In the genomic region with DNA sequence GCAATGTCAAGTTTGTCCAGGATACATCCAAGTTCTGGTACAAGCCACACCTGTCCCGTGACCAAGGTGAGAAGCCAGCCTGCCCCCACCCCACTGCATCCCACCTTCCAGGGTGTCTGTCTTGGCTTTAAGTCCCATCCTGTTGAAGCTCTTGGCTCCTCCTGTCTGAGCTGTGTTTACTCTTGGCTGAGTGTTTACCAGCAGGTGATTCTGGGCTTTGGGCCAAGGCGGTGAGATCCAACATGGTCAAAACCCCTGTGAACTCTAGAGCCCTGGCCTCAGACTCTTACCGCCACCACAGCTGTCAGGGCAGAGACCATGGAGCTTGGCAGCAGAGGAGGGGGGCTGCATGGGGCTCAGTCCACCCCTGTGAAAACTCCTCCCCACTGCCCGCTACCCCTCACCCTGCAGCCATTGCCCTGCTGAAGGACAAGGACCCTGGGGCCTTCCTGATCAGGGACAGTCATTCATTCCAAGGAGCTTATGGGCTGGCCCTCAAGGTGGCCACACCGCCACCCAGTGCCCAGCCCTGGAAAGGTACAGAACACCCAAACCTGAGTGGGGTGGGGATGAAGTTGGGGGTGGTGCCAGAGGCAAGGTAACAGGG, we compare ENCODE assay signal across 9 cellular contexts. TPM values are rescaled to one million over a fixed set of nuclear protein-coding genes. Genes with fewer than 3 reads are reported as not detected.
DNase-seq lines count a peak whose midpoint lies in the region; ATAC-seq, FAIRE-seq and TF ChIP-seq lines count a peak whose summit lies in the region.
"Had no signal": no experiment of that assay in that cellular context is flagged by ENCODE, and none has a peak within 500 bp of the region (broad histone marks: within the 10 kb centered on the region; RNA-seq: fewer than 3 reads in every experiment).

No MANE protein-coding gene starts in this region.

- CTCF ChIA-PET in K562 (lab: Yijun Ruan, JAX; ENCODE audit: low intra/inter-chr PET ratio) = no interaction called here
- CTCF ChIA-PET in activated naive CD4-positive, alpha-beta T cell treated with anti-CD3 and anti-CD28 coated beads for 36 hours (lab: Charles Lee) = interaction anchor here (0.8 to 2.1 kb wide), 6 partner anchors 8 to 151 kb away, joined by 3 to 9 read pairs (median 4); a partner anchor contains a TSS

- in situ Hi-C loops in K562 (cut with MboI) = loop anchor here (10.0 kb wide), 1 partner anchor 143 kb away; a partner anchor contains a TSS

- ATAC-seq in K562 (peak; percentile 81), GM21529 (IDR thresholded peaks at IDR 0.05; ENCODE audit: unreplicated experiment) (no peak), GM19467 (IDR thresholded peaks at IDR 0.05; ENCODE audit: unreplicated experiment) (no peak)

- H3K9ac ChIP-seq in K562 (ENCODE audit: insufficient read depth in 1 of 2, low read depth in 2 of 2, low read length in 2 of 2) = peak overlapping the region in 1 of 2 experiments; percentile 66; a peak in 1 of 4 replicates

- no TSS peak for BruUV-seq in K562 (replicated peaks; lab: Mats Ljungman, UMichigan)

- no peak for TF ChIP-seq POLR2A in K562 (conservative IDR thresholded peaks at IDR 0.05)

- H3K4me3 Mint-ChIP-seq in mesothelial cell of epicardium = no peak overlapping the region
- H3K4me3 Mint-ChIP-seq in activated naive CD4-positive, alpha-beta T cell treated with anti-CD3 and anti-CD28 coated beads for 36 hours = no peak overlapping the region
- H3K4me3 Mint-ChIP-seq: activated naive CD8-positive, alpha-beta T cell had no signal

- POLR2A ChIA-PET in K562 (lab: Yijun Ruan, JAX) = interaction anchor here (0.6 to 1.0 kb wide), 3 partner anchors 10 to 238 kb away, joined by 3 to 4 read pairs (median 3); a partner anchor contains a TSS

- H3K36me3 ChIP-seq in K562 (ENCODE audit: control insufficient read depth, insufficient read depth, low read length) = peaks cover 6% of the 10 kb centered on the region; the same call in 2 of the 3 replicates

- H3K9me3 ChIP-seq in K562 (replicated peaks; ENCODE audit: control insufficient read depth, insufficient read depth, low read depth, low read length) = no peaks in the 10 kb centered on the region

- DNase-seq in D721Med (ENCODE audit: insufficient read length, low spot score) (no peak), NCI-H1105 treated with DMSO at 0.1 percent for 48 hours (lab: John Stamatoyannopoulos, UW) (peak; percentile 88), K562 (ENCODE audit: extremely low read depth in 1 of 4, low spot score in 3 of 4) (peak in 3 of 4 experiments; percentile 51 to 64 (median 64)), mesothelial cell of epicardium (ENCODE audit: low spot score in 2 of 2, unreplicated experiment in 2 of 2) (peak in 1 of 2 experiments; percentile 28), activated T-cell treated with anti-CD3 and anti-CD28 coated beads for 4 hours (no peak)
- no peak for DNase-seq in activated naive CD4-positive, alpha-beta T cell treated with anti-CD3 and anti-CD28 coated beads for 36 hours

- H3K4me1 ChIP-seq in K562 (replicated peaks in 1 of 2; ENCODE audit: control insufficient read depth in 2 of 2, insufficient read depth in 2 of 2, low read length in 2 of 2) = peaks cover 16 to 55% of the 10 kb centered on the region in 2 experiments; a peak in 4 of 5 replicates

- H3K27ac Mint-ChIP-seq in mesothelial cell of epicardium = peak overlapping the region; percentile 34
- no peak overlapping the region for H3K27ac Mint-ChIP-seq in activated naive CD4-positive, alpha-beta T cell treated with anti-CD3 and anti-CD28 coated beads for 36 hours
- H3K27ac Mint-ChIP-seq: activated naive CD8-positive, alpha-beta T cell had no signal

- H3K36me3 Mint-ChIP-seq in mesothelial cell of epicardium = peaks cover 9% of the 10 kb centered on the region
- peaks cover 4% of the 10 kb centered on the region for H3K36me3 Mint-ChIP-seq in activated naive CD4-positive, alpha-beta T cell treated with anti-CD3 and anti-CD28 coated beads for 36 hours (ENCODE audit: low read depth)
- H3K36me3 Mint-ChIP-seq: activated naive CD8-positive, alpha-beta T cell had no signal

- 29% methylated on average over 5 of the region's 5 CpGs for WGBS in K562 (ENCODE audit: insufficient coverage, low coverage, missing lambda C conversion rate)

- FAIRE-seq in D721Med (lab: Jason Lieb, UNC) = no peak
- peak; percentile 60 for FAIRE-seq in K562 (lab: Jason Lieb, UNC)

- intact Hi-C loops in K562 (cut with micrococcal nuclease) = loop anchor here (10.0 kb wide), 1 partner anchor 443 kb away; a partner anchor contains a TSS
- intact Hi-C loops in activated naive CD4-positive, alpha-beta T cell treated with anti-CD3 and anti-CD28 coated beads for 36 hours (cut with micrococcal nuclease) = no loop called here

- no peak overlapping the region for H3K4me2 ChIP-seq in K562 (ENCODE audit: insufficient read depth, low read length)

- no peaks in the 10 kb centered on the region for H3K9me3 Mint-ChIP-seq in mesothelial cell of epicardium
- H3K9me3 Mint-ChIP-seq in activated naive CD4-positive, alpha-beta T cell treated with anti-CD3 and anti-CD28 coated beads for 36 hours = no peaks in the 10 kb centered on the region

- H3K27ac ChIP-seq in K562 (ENCODE audit: extremely low read depth, low read depth, low read length) = no peak overlapping the region

- H4K20me1 ChIP-seq in K562 (replicated peaks; ENCODE audit: control insufficient read depth, insufficient read depth, low read length) = no peaks in the 10 kb centered on the region

- no peak overlapping the region for H2AFZ ChIP-seq in K562 (ENCODE audit: low read depth, low read length)

- TF ChIP-seq RAD21 in K562 (CRISPR knock-in tag; conservative IDR thresholded peaks at IDR 0.05 in 1 of 2, IDR thresholded peaks at IDR 0.05 in 1 of 2) = peak in 1 of 2 experiments; percentile 50; a peak in 2 of 4 replicates

- no peak overlapping the region for H3K4me3 ChIP-seq in K562

- H3K4me1 Mint-ChIP-seq in mesothelial cell of epicardium = peaks cover 13% of the 10 kb centered on the region
- H3K4me1 Mint-ChIP-seq in activated naive CD4-positive, alpha-beta T cell treated with anti-CD3 and anti-CD28 coated beads for 36 hours (ENCODE audit: low read depth) = peaks cover 5% of the 10 kb centered on the region

- no peaks in the 10 kb centered on the region; a peak in 1 of 5 replicates for H3K27me3 ChIP-seq in K562 (ENCODE audit: control insufficient read depth in 2 of 2, insufficient read depth in 2 of 2, low read length in 2 of 2)

- no peaks in the 10 kb centered on the region for H3K27me3 Mint-ChIP-seq in mesothelial cell of epicardium (ENCODE audit: low read depth)
- no peaks in the 10 kb centered on the region for H3K27me3 Mint-ChIP-seq in activated naive CD4-positive, alpha-beta T cell treated with anti-CD3 and anti-CD28 coated beads for 36 hours (ENCODE audit: low read depth)
- H3K27me3 Mint-ChIP-seq: activated naive CD8-positive, alpha-beta T cell had no signal

- no peaks in the 10 kb centered on the region for H3K79me2 ChIP-seq in K562 (ENCODE audit: control insufficient read depth, insufficient read depth, low read length)

- no peak for TF ChIP-seq EP300 in K562 (IDR thresholded peaks at IDR 0.05; ENCODE audit: low read length)

- TF ChIP-seq CTCF in D721Med (IDR thresholded peaks at IDR 0.05; ENCODE audit: insufficient read depth, missing control alignments) (peak; percentile 29), K562 (IDR thresholded peaks at IDR 0.05 in 2 of 3, conservative IDR thresholded peaks at IDR 0.05 in 1 of 3; ENCODE audit: insufficient read depth in 2 of 3, low read depth in 1 of 3, low read length in 3 of 3) (peak; percentile 54 to 69 (median 55)), mesothelial cell of epicardium (IDR thresholded peaks at IDR 0.05; ENCODE audit: unreplicated experiment) (no peak)

- no peaks in the 10 kb centered on the region for H3K9me1 ChIP-seq in K562 (ENCODE audit: control insufficient read depth, insufficient read depth, low read length)

RNA-seq across cellular contexts. Expression of a gene that starts 11.6 kb away (rescaled TPM):
- 7.1 and 23.0 TPM in 2 replicates for total RNA-seq in K562 (2011; cell fraction: chromatin; rRNA removed; ENCODE audit: low replicate concordance)
- total RNA-seq in K562 (2011; cell fraction: nucleolus; rRNA removed) = 8.0 and 14.7 TPM in 2 replicates
- total RNA-seq in K562 (2011; cell fraction: nucleoplasm; rRNA removed) = 8.0 and 11.1 TPM in 2 replicates
- total RNA-seq in K562 (2014; rRNA removed) (1.2 and 1.3 TPM in 2 replicates), K562 (2014; rRNA removed; fragmentation: Illumina TruSeq; extraction: Trizol) (0.41 and 0.73 TPM in 2 replicates), K562 (2015; rRNA removed; fragmentation: Illumina TruSeq; extraction: Trizol) (0.65 and 0.79 TPM in 2 replicates), K562 (2021) (2.8 and 3.1 TPM in 2 replicates), mesothelial cell of epicardium (78.8 to 91.7 TPM (median 86.4 TPM) in 3 replicates)
- polyA plus RNA-seq in K562 (2011; rRNA removed) (1.3 and 1.7 TPM in 2 replicates), K562 (2014; fragmentation: Illumina TruSeq; extraction: Trizol) (1.4 and 1.6 TPM in 2 replicates), K562 (2014; fragmentation: Nextera tagmentation; extraction: Ambion mirVana) (under 1 TPM in 1 of 2 experiments, not detected in 1; 0.28 TPM), K562 (2014; rRNA removed) (1.0 and 2.8 TPM in 2 replicates)
- polyA plus RNA-seq in K562 (2011; cell fraction: cytosol; rRNA removed) = 0.91 and 1.3 TPM in 2 replicates
- 7.6 and 16.8 TPM in 2 replicates for polyA plus RNA-seq in K562 (2011; cell fraction: nucleus; rRNA removed)
- 1.5 and 2.8 TPM in 2 replicates for polyA plus RNA-seq in K562 (2012)
- 2.3 and 2.9 TPM in 2 replicates for polyA minus RNA-seq in K562 (2011; rRNA and poly(A)+ RNA removed)
- 4.6 and 4.9 TPM in 2 replicates for polyA minus RNA-seq in K562 (2011; cell fraction: cytosol; rRNA and poly(A)+ RNA removed)
- 9.4 and 13.6 TPM in 2 replicates for polyA minus RNA-seq in K562 (2011; cell fraction: nucleus; rRNA and poly(A)+ RNA removed)
- under 1 TPM; 0.37 to 0.67 TPM for total RNA-seq in activated naive CD4-positive, alpha-beta T cell treated with anti-CD3 and anti-CD28 coated beads for 36 hours

RNA-seq across cellular contexts. Expression of a gene that starts 17.7 kb away (rescaled TPM):
- total RNA-seq in K562 (2011; cell fraction: chromatin; rRNA removed; ENCODE audit: low replicate concordance) = 10.8 and 27.6 TPM in 2 replicates
- 15.0 and 17.4 TPM in 2 replicates for total RNA-seq in K562 (2011; cell fraction: nucleolus; rRNA removed)
- 15.6 and 18.3 TPM in 2 replicates for total RNA-seq in K562 (2011; cell fraction: nucleoplasm; rRNA removed)
- total RNA-seq in K562 (2014; rRNA removed) (8.4 and 10.6 TPM in 2 replicates), K562 (2014; rRNA removed; fragmentation: Illumina TruSeq; extraction: Trizol) (4.1 and 5.1 TPM in 2 replicates), K562 (2015; rRNA removed; fragmentation: Illumina TruSeq; extraction: Trizol) (5.0 and 5.9 TPM in 2 replicates), K562 (2021) (10.8 and 13.6 TPM in 2 replicates), mesothelial cell of epicardium (20.2 to 20.9 TPM (median 20.6 TPM) in 3 replicates)
- polyA plus RNA-seq in K562 (2011; rRNA removed) (6.2 and 7.6 TPM in 2 replicates), K562 (2014; fragmentation: Illumina TruSeq; extraction: Trizol) (10.6 and 11.4 TPM in 2 replicates), K562 (2014; fragmentation: Nextera tagmentation; extraction: Ambion mirVana) (1 to 10 TPM; 1.5 to 2.6 TPM), K562 (2014; rRNA removed) (9.1 and 11.0 TPM in 2 replicates)
- polyA plus RNA-seq in K562 (2011; cell fraction: cytosol; rRNA removed) = 8.6 and 18.4 TPM in 2 replicates
- polyA plus RNA-seq in K562 (2011; cell fraction: nucleus; rRNA removed) = 11.1 and 16.3 TPM in 2 replicates
- polyA plus RNA-seq in K562 (2012) = 11.4 and 11.7 TPM in 2 replicates
- polyA minus RNA-seq in K562 (2011; rRNA and poly(A)+ RNA removed) = 7.4 and 10.3 TPM in 2 replicates
- 6.8 and 11.6 TPM in 2 replicates for polyA minus RNA-seq in K562 (2011; cell fraction: cytosol; rRNA and poly(A)+ RNA removed)
- 6.6 and 7.5 TPM in 2 replicates for polyA minus RNA-seq in K562 (2011; cell fraction: nucleus; rRNA and poly(A)+ RNA removed)
- total RNA-seq in activated naive CD4-positive, alpha-beta T cell treated with anti-CD3 and anti-CD28 coated beads for 36 hours = 10 to 100 TPM; 20.1 to 20.2 TPM

RNA-seq across cellular contexts. Expression of a gene that starts 36.0 kb away (rescaled TPM):
- 0.97 TPM in 1 of 2 replicates, not detected in the other for total RNA-seq in K562 (2011; cell fraction: chromatin; rRNA removed; ENCODE audit: low replicate concordance)
- total RNA-seq in K562 (2011; cell fraction: nucleolus; rRNA removed) = 0.66 and 1.8 TPM in 2 replicates
- total RNA-seq in K562 (2011; cell fraction: nucleoplasm; rRNA removed) = 0.37 TPM in 1 of 2 replicates, not detected in the other
- 1.2 and 1.6 TPM in 2 replicates for total RNA-seq in K562 (2014; rRNA removed)
- total RNA-seq in K562 (2014; rRNA removed; fragmentation: Illumina TruSeq; extraction: Trizol) = 0.36 and 0.61 TPM in 2 replicates
- total RNA-seq in K562 (2015; rRNA removed; fragmentation: Illumina TruSeq; extraction: Trizol) = 0.38 and 0.76 TPM in 2 replicates
- 1.4 and 2.3 TPM in 2 replicates for total RNA-seq in K562 (2021)
- 0.24 and 1.4 TPM in 2 replicates for polyA plus RNA-seq in K562 (2011; rRNA removed)
- 0.94 and 2.5 TPM in 2 replicates for polyA plus RNA-seq in K562 (2011; cell fraction: cytosol; rRNA removed)
- polyA plus RNA-seq in K562 (2011; cell fraction: nucleus; rRNA removed) = 0.24 and 0.47 TPM in 2 replicates
- polyA plus RNA-seq in K562 (2012) = 0.89 and 1.4 TPM in 2 replicates
- polyA plus RNA-seq in K562 (2014; fragmentation: Illumina TruSeq; extraction: Trizol) = 0.52 and 0.62 TPM in 2 replicates
- under 1 TPM; 0.15 to 0.23 TPM for polyA plus RNA-seq in K562 (2014; fragmentation: Nextera tagmentation; extraction: Ambion mirVana)
- 0.54 and 2.4 TPM in 2 replicates for polyA plus RNA-seq in K562 (2014; rRNA removed)
- polyA minus RNA-seq in K562 (2011; rRNA and poly(A)+ RNA removed) = not detected in 2 replicates
- polyA minus RNA-seq in K562 (2011; cell fraction: cytosol; rRNA and poly(A)+ RNA removed) = 1.1 TPM in 1 of 2 replicates, not detected in the other
- polyA minus RNA-seq in K562 (2011; cell fraction: nucleus; rRNA and poly(A)+ RNA removed) = not detected in 2 replicates
- 70.3 to 77.2 TPM (median 75.6 TPM) in 3 replicates for total RNA-seq in mesothelial cell of epicardium
- total RNA-seq in activated naive CD4-positive, alpha-beta T cell treated with anti-CD3 and anti-CD28 coated beads for 36 hours = 1 to 10 TPM; 3.7 to 6.4 TPM

RNA-seq across cellular contexts. Expression of a gene that starts 41.8 kb away (rescaled TPM):
- not detected in 2 replicates for total RNA-seq in K562 (2011; cell fraction: chromatin; rRNA removed; ENCODE audit: low replicate concordance)
- not detected in 2 replicates for total RNA-seq in K562 (2011; cell fraction: nucleolus; rRNA removed)
- 0.38 TPM in 1 of 2 replicates, not detected in the other for total RNA-seq in K562 (2011; cell fraction: nucleoplasm; rRNA removed)
- total RNA-seq in K562 (2014; rRNA removed) (not detected in 2 replicates), K562 (2014; rRNA removed; fragmentation: Illumina TruSeq; extraction: Trizol) (not detected in 2 replicates), K562 (2015; rRNA removed; fragmentation: Illumina TruSeq; extraction: Trizol) (not detected in 2 replicates), K562 (2021) (not detected in 2 replicates), mesothelial cell of epicardium (0.13 to 0.40 TPM (median 0.20 TPM) in 3 replicates)
- polyA plus RNA-seq in K562 (2011; rRNA removed) (not detected in 2 replicates), K562 (2014; fragmentation: Illumina TruSeq; extraction: Trizol) (not detected in 2 replicates), K562 (2014; fragmentation: Nextera tagmentation; extraction: Ambion mirVana) (not detected), K562 (2014; rRNA removed) (0.04 TPM in 1 of 2 replicates, not detected in the other)
- not detected in 2 replicates for polyA plus RNA-seq in K562 (2011; cell fraction: cytosol; rRNA removed)
- not detected in 2 replicates for polyA plus RNA-seq in K562 (2011; cell fraction: nucleus; rRNA removed)
- not detected in 2 replicates for polyA plus RNA-seq in K562 (2012)
- polyA minus RNA-seq in K562 (2011; rRNA and poly(A)+ RNA removed) = not detected in 2 replicates
- polyA minus RNA-seq in K562 (2011; cell fraction: cytosol; rRNA and poly(A)+ RNA removed) = not detected in 2 replicates
- not detected in 2 replicates for polyA minus RNA-seq in K562 (2011; cell fraction: nucleus; rRNA and poly(A)+ RNA removed)
- under 1 TPM; 0.74 to 0.81 TPM for total RNA-seq in activated naive CD4-positive, alpha-beta T cell treated with anti-CD3 and anti-CD28 coated beads for 36 hours

RNA-seq across cellular contexts. Expression of a gene that starts 55.3 kb away (rescaled TPM):
- total RNA-seq in K562 (2011; cell fraction: chromatin; rRNA removed; ENCODE audit: low replicate concordance) = 260 and 374 TPM in 2 replicates
- total RNA-seq in K562 (2011; cell fraction: nucleolus; rRNA removed) = 137 and 149 TPM in 2 replicates
- total RNA-seq in K562 (2011; cell fraction: nucleoplasm; rRNA removed) = 211 and 264 TPM in 2 replicates
- 617 and 636 TPM in 2 replicates for total RNA-seq in K562 (2014; rRNA removed)
- total RNA-seq in K562 (2014; rRNA removed; fragmentation: Illumina TruSeq; extraction: Trizol) = 669 and 710 TPM in 2 replicates
- total RNA-seq in K562 (2015; rRNA removed; fragmentation: Illumina TruSeq; extraction: Trizol) = 624 and 636 TPM in 2 replicates
- 535 and 617 TPM in 2 replicates for total RNA-seq in K562 (2021)
- 489 and 497 TPM in 2 replicates for polyA plus RNA-seq in K562 (2011; rRNA removed)
- 278 and 542 TPM in 2 replicates for polyA plus RNA-seq in K562 (2011; cell fraction: cytosol; rRNA removed)
- 180 and 236 TPM in 2 replicates for polyA plus RNA-seq in K562 (2011; cell fraction: nucleus; rRNA removed)
- polyA plus RNA-seq in K562 (2012) = 383 and 523 TPM in 2 replicates
- 552 and 578 TPM in 2 replicates for polyA plus RNA-seq in K562 (2014; fragmentation: Illumina TruSeq; extraction: Trizol)
- polyA plus RNA-seq in K562 (2014; fragmentation: Nextera tagmentation; extraction: Ambion mirVana) = 100 to 1,000 TPM; 138 to 150 TPM
- 312 and 317 TPM in 2 replicates for polyA plus RNA-seq in K562 (2014; rRNA removed)
- 1,377 and 1,493 TPM in 2 replicates for polyA minus RNA-seq in K562 (2011; rRNA and poly(A)+ RNA removed)
- 466 and 538 TPM in 2 replicates for polyA minus RNA-seq in K562 (2011; cell fraction: cytosol; rRNA and poly(A)+ RNA removed)
- 102 and 253 TPM in 2 replicates for polyA minus RNA-seq in K562 (2011; cell fraction: nucleus; rRNA and poly(A)+ RNA removed)
- total RNA-seq in mesothelial cell of epicardium = 544 to 576 TPM (median 554 TPM) in 3 replicates
- total RNA-seq in activated naive CD4-positive, alpha-beta T cell treated with anti-CD3 and anti-CD28 coated beads for 36 hours = 100 to 1,000 TPM; 813 to 821 TPM

Comparison
In these comparisons a context has a peak if more than half of its experiments do, and no peak if none do; other contexts are left out.
1. DNase-seq: peak in NCI-H1105 treated with DMSO at 0.1 percent for 48 hours (single experiment) and K562 (3 of 4); none in D721Med (single experiment), activated T-cell treated with anti-CD3 and anti-CD28 coated beads for 4 hours (single experiment) and activated naive CD4-positive, alpha-beta T cell treated with anti-CD3 and anti-CD28 coated beads for 36 hours (single experiment).